In the genomic region with DNA sequence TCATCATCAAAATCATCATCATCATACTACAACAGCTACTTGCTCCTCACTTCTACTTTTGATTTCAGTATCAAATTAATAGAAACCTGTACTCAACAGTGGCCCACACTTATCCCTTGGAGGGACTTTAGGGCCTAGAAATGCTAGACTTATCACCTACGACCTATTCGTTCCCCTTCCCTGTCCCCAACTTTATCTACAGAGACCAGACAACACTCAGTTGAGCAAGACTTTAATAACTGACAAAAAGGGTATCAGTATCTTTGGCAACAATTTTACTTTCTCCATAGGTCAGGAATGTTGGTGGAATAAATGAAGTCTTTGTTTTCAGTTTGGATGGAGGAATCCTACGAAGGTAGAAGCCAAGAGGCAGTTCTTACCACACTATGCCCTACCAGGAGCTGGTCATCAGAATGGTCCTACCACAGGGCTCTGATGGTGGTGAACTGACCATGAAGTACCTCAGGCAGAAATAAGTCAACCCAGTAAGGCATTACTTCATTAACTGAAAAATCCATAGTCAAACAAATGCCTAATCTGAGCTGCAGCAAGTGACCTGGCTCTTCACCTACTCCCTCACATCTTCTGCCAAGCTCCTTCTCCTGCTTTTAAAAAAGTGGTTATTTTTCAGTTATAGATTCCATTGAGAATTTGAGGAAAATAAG, we compare ENCODE assay signal across 21 cellular contexts.
"Had no signal": no experiment of that assay in that cellular context is flagged by ENCODE, and none has a peak within 500 bp of the region (broad histone marks: within the 10 kb centered on the region; RNA-seq: fewer than 3 reads in every experiment).

No MANE protein-coding gene starts in this region.

- H3K27ac Mint-ChIP-seq: dendritic cell treated with granulocyte-macrophage colony-stimulating factor and Interleukin-4, amounts not matched to agents 40 ng/mL and 50 ng/mL, for 4 days; effector memory CD8-positive, alpha-beta T cell; immature natural killer cell; memory B cell; mesothelial cell of epicardium; natural killer cell had no signal

- DNase-seq: effector memory CD8-positive, alpha-beta T cell; foreskin keratinocyte; immature natural killer cell; left ventricle myocardium inferior; lower lobe of right lung; natural killer cell; nucleus accumbens; retina; right lobe of liver; spleen; stimulated activated CD4-positive, alpha-beta T cell treated with anti-CD3 and anti-CD28 coated beads, Interleukin-15, amount 100 ng/mL, for 24 hours; stimulated activated CD4-positive, alpha-beta T cell treated with anti-CD3 and anti-CD28 coated beads, Interleukin-1b, Interleukin-23, amount 100 ng/mL, for 48 hours; stimulated activated CD4-positive, alpha-beta T cell treated with anti-CD3 and anti-CD28 coated beads, Interleukin-4, amount 100 ng/mL, for 24 hours; stimulated activated naive B cell treated with anti-CD40 and anti-IgM and Interleukin-4, amounts not matched to agents 10 μg/mL and 1 μg/mL and 100 μg/mL, for 72 hours; trophoblast cell had no signal

- H3K36me3 Mint-ChIP-seq: natural killer cell had no signal

- H3K4me3 Mint-ChIP-seq: dendritic cell treated with granulocyte-macrophage colony-stimulating factor and Interleukin-4, amounts not matched to agents 40 ng/mL and 50 ng/mL, for 4 days; effector memory CD8-positive, alpha-beta T cell; immature natural killer cell; memory B cell; mesothelial cell of epicardium; natural killer cell; neural crest cell; stimulated activated naive B cell treated with anti-CD40 and anti-IgM and Interleukin-4, amounts not matched to agents 10 μg/mL and 1 μg/mL and 100 μg/mL, for 72 hours had no signal

- H3K4me1 Mint-ChIP-seq: neural crest cell had no signal

- H3K27me3 Mint-ChIP-seq: dendritic cell treated with granulocyte-macrophage colony-stimulating factor and Interleukin-4, amounts not matched to agents 40 ng/mL and 50 ng/mL, for 4 days; effector memory CD8-positive, alpha-beta T cell; memory B cell; stimulated activated naive B cell treated with anti-CD40 and anti-IgM and Interleukin-4, amounts not matched to agents 10 μg/mL and 1 μg/mL and 100 μg/mL, for 72 hours had no signal

- H3K9me3 Mint-ChIP-seq: dendritic cell treated with granulocyte-macrophage colony-stimulating factor and Interleukin-4, amounts not matched to agents 40 ng/mL and 50 ng/mL, for 4 days; effector memory CD8-positive, alpha-beta T cell; immature natural killer cell; memory B cell; mesothelial cell of epicardium; natural killer cell; neural crest cell; stimulated activated naive B cell treated with anti-CD40 and anti-IgM and Interleukin-4, amounts not matched to agents 10 μg/mL and 1 μg/mL and 100 μg/mL, for 72 hours had no signal

- FAIRE-seq: colon, keratinocyte had no signal

- ATAC-seq: effector memory CD8-positive, alpha-beta T cell; foreskin keratinocyte; lower lobe of right lung; natural killer cell; stimulated activated naive B cell treated with anti-CD40 and anti-IgM and Interleukin-4, amounts not matched to agents 10 μg/mL and 1 μg/mL and 100 μg/mL, for 72 hours had no signal
